In genomic region chr6:41371461-41371991, GRCh38 we compare ENCODE assay signal across 8 cellular contexts. TPM values are rescaled to one million over a fixed set of nuclear protein-coding genes. Genes with fewer than 3 reads are reported as not detected.
DNase-seq lines count a peak whose midpoint lies in the region; ATAC-seq and TF ChIP-seq lines count a peak whose summit lies in the region.

No MANE protein-coding gene starts in this region.

- no peak overlapping the region for H3K9ac ChIP-seq in trophoblast cell (ENCODE audit: low read length)

- peak overlapping the region; percentile 75 for H3K4me3 Mint-ChIP-seq in activated CD4-positive, alpha-beta T cell treated with anti-CD3 and anti-CD28 coated beads, Interleukin-2, amount 10 ng/mL, durations not matched to agents 24 days and 14 days
- H3K4me3 Mint-ChIP-seq in glutamatergic neuron (ENCODE audit: unreplicated experiment): peak overlapping the region; percentile 82

- no peak overlapping the region for H4K12ac ChIP-seq in trophoblast cell (ENCODE audit: low read depth, low read length)

- peak overlapping the region; percentile 17 for H4K91ac ChIP-seq in trophoblast cell (ENCODE audit: low read depth, low read length)

- H2AK5ac ChIP-seq in trophoblast cell (ENCODE audit: low read length): no peak overlapping the region

- peak; percentile 68 for DNase-seq in activated CD4-positive, alpha-beta T cell treated with anti-CD3 and anti-CD28 coated beads, Interleukin-2, amount 10 ng/mL, durations not matched to agents 24 days and 14 days
- DNase-seq in activated CD4-positive, alpha-beta T cell treated with anti-CD3 and anti-CD28 coated beads, Interleukin-2, amount 50 U/mL, for 1 hour: no peak
- peak; percentile 60 for DNase-seq in activated CD8-positive, alpha-beta memory T cell treated with anti-CD3 and anti-CD28 coated beads, Interleukin-2, amount 50 U/mL, for 48 hours
- peak; percentile 70 for DNase-seq in glutamatergic neuron
- DNase-seq in trophoblast cell: no peak

- no peak overlapping the region for H2BK12ac ChIP-seq in trophoblast cell (ENCODE audit: low read length)

- no peak overlapping the region for H3K23ac ChIP-seq in trophoblast cell (ENCODE audit: low read length)

- peaks cover 23% of the 10 kb centered on the region for H3K4me1 Mint-ChIP-seq in activated CD4-positive, alpha-beta T cell treated with anti-CD3 and anti-CD28 coated beads, Interleukin-2, amount 10 ng/mL, durations not matched to agents 24 days and 14 days
- peaks cover 24% of the 10 kb centered on the region for H3K4me1 Mint-ChIP-seq in glutamatergic neuron (ENCODE audit: low read depth, unreplicated experiment)

- peaks cover 2% of the 10 kb centered on the region for H3K36me3 Mint-ChIP-seq in activated CD4-positive, alpha-beta T cell treated with anti-CD3 and anti-CD28 coated beads, Interleukin-2, amount 10 ng/mL, durations not matched to agents 24 days and 14 days (ENCODE audit: low read depth)
- H3K36me3 Mint-ChIP-seq in glutamatergic neuron (ENCODE audit: unreplicated experiment): peaks cover 4% of the 10 kb centered on the region

- no peak overlapping the region for H3K4ac ChIP-seq in trophoblast cell (ENCODE audit: low read depth, low read length)

- no peak overlapping the region for H2BK120ac ChIP-seq in trophoblast cell (ENCODE audit: insufficient read depth, low read length, poor library complexity)

- peaks cover 80% of the 10 kb centered on the region for H3K27me3 Mint-ChIP-seq in activated CD4-positive, alpha-beta T cell treated with anti-CD3 and anti-CD28 coated beads, Interleukin-2, amount 10 ng/mL, durations not matched to agents 24 days and 14 days
- H3K27me3 Mint-ChIP-seq in glutamatergic neuron (ENCODE audit: unreplicated experiment): peaks cover 48% of the 10 kb centered on the region

- peaks cover 6% of the 10 kb centered on the region for H3K9me3 ChIP-seq in trophoblast cell (ENCODE audit: insufficient read depth, low read depth, low read length)

- no CpG with 5 or more reads among the region's 39 CpGs for WGBS in trophoblast cell (ENCODE audit: extremely low coverage, insufficient coverage, insufficient read length)

- H3K14ac ChIP-seq in trophoblast cell (ENCODE audit: low read length): no peak overlapping the region

- no peak overlapping the region for H3K27ac ChIP-seq in trophoblast cell (ENCODE audit: low read depth, low read length)

- peaks cover 2% of the 10 kb centered on the region for H3K79me1 ChIP-seq in trophoblast cell (ENCODE audit: low read length)

- H3K27ac Mint-ChIP-seq in activated CD4-positive, alpha-beta T cell treated with anti-CD3 and anti-CD28 coated beads, Interleukin-2, amount 10 ng/mL, durations not matched to agents 24 days and 14 days: peak overlapping the region; percentile 52
- H3K27ac Mint-ChIP-seq in glutamatergic neuron (ENCODE audit: unreplicated experiment): no peak overlapping the region

- H2BK5ac ChIP-seq in trophoblast cell (ENCODE audit: low read depth, low read length, poor library complexity): no peak overlapping the region

- peak overlapping the region; percentile 55 for H3K4me2 ChIP-seq in trophoblast cell (ENCODE audit: low read length)

- H3K79me2 ChIP-seq in trophoblast cell (ENCODE audit: control insufficient read depth, insufficient read depth, low read length, poor library complexity): no peaks in the 10 kb centered on the region

- H2AFZ ChIP-seq in trophoblast cell (ENCODE audit: insufficient read depth, low read length, poor library complexity): peak overlapping the region; percentile 80

- intact Hi-C loops in activated CD4-positive, alpha-beta T cell treated with anti-CD3 and anti-CD28 coated beads, Interleukin-2, amount 10 ng/mL, durations not matched to agents 24 days and 14 days (cut with micrococcal nuclease): loop anchor here (5.0 kb wide), 1 partner anchor 136 kb away; no protein-coding TSS in a partner anchor

- H3K18ac ChIP-seq in trophoblast cell (ENCODE audit: low read length): no peak overlapping the region

- no peak for ATAC-seq in GM18511 (IDR thresholded peaks at IDR 0.05; ENCODE audit: unreplicated experiment)
- no peak for ATAC-seq in GM19023 (IDR thresholded peaks at IDR 0.05; ENCODE audit: unreplicated experiment)
- no peak for ATAC-seq in GM18867 (IDR thresholded peaks at IDR 0.05; ENCODE audit: unreplicated experiment)

- no peak overlapping the region for H4K8ac ChIP-seq in trophoblast cell (ENCODE audit: low read depth, low read length)

- TF ChIP-seq CTCF in glutamatergic neuron (IDR thresholded peaks at IDR 0.05; ENCODE audit: partially characterized antibody, unreplicated experiment): no peak

- H3K4me3 ChIP-seq in trophoblast cell (ENCODE audit: low read depth, low read length): no peak overlapping the region

- H3K36me3 ChIP-seq in trophoblast cell (ENCODE audit: control insufficient read depth in 1 of 2, insufficient read depth in 2 of 2, low read length in 2 of 2): no peaks in the 10 kb centered on the region

- H3K27me3 ChIP-seq in trophoblast cell (ENCODE audit: insufficient read depth, low read length): peaks cover 45% of the 10 kb centered on the region

- H3K4me1 ChIP-seq in trophoblast cell (ENCODE audit: control insufficient read depth in 1 of 2, insufficient read depth in 2 of 2, low read length in 2 of 2): peaks cover 22 to 37% of the 10 kb centered on the region in 2 experiments

- no peaks in the 10 kb centered on the region for H3K9me3 Mint-ChIP-seq in activated CD4-positive, alpha-beta T cell treated with anti-CD3 and anti-CD28 coated beads, Interleukin-2, amount 10 ng/mL, durations not matched to agents 24 days and 14 days
- peaks cover 12% of the 10 kb centered on the region for H3K9me3 Mint-ChIP-seq in glutamatergic neuron (ENCODE audit: unreplicated experiment)

RNA-seq across cellular contexts. Expression of gene NCR2, which starts 36.1 kb away (rescaled TPM):
- not detected in 2 replicates for total RNA-seq in activated CD4-positive, alpha-beta T cell treated with anti-CD3 and anti-CD28 coated beads, Interleukin-2, amount 10 ng/mL, durations not matched to agents 24 days and 14 days
- total RNA-seq in glutamatergic neuron (ENCODE audit: unreplicated experiment): not detected
- polyA plus RNA-seq in trophoblast cell (2013): not detected in 2 replicates

Comparison
In these comparisons a context has a peak if more than half of its experiments do, and no peak if none do; other contexts are left out.
1. DNase-seq: peak in activated CD4-positive, alpha-beta T cell treated with anti-CD3 and anti-CD28 coated beads, Interleukin-2, amount 10 ng/mL, durations not matched to agents 24 days and 14 days (single experiment), activated CD8-positive, alpha-beta memory T cell treated with anti-CD3 and anti-CD28 coated beads, Interleukin-2, amount 50 U/mL, for 48 hours (single experiment) and glutamatergic neuron (single experiment); none in activated CD4-positive, alpha-beta T cell treated with anti-CD3 and anti-CD28 coated beads, Interleukin-2, amount 50 U/mL, for 1 hour (single experiment) and trophoblast cell (0 of 2).